In genomic region chr22:42991010-42991651, GRCh38 we compare ENCODE assay signal across 10 cellular contexts. TPM values are rescaled to one million over a fixed set of nuclear protein-coding genes. Genes with fewer than 3 reads are reported as not detected.
DNase-seq lines count a peak whose midpoint lies in the region; ATAC-seq and TF ChIP-seq lines count a peak whose summit lies in the region.
"Had no signal": no experiment of that assay in that cellular context is flagged by ENCODE, and none has a peak within 500 bp of the region (broad histone marks: within the 10 kb centered on the region; RNA-seq: fewer than 3 reads in every experiment).

No MANE protein-coding gene starts in this region.

- H3F3A ChIP-seq in GM23338 (replicated peaks; ENCODE audit: low read depth) = peaks cover 6% of the 10 kb centered on the region; the same call in 1 of the 2 replicates

- H3K27ac ChIP-seq in GM23338 (ENCODE audit: low read depth) = no peak overlapping the region
- peak overlapping the region; percentile 38 to 91 (median 64) for H3K27ac ChIP-seq in gastroesophageal sphincter

- TF ChIP-seq POLR2A in gastroesophageal sphincter (IDR thresholded peaks at IDR 0.05) = no peak

- no peak overlapping the region for H3K27ac Mint-ChIP-seq in GM23338
- H3K27ac Mint-ChIP-seq in stimulated activated memory B cell treated with anti-CD40 and anti-IgM and Interleukin-4, amounts not matched to agents 10 μg/mL and 1 μg/mL and 100 μg/mL, for 72 hours = peak overlapping the region; percentile 14
- H3K27ac Mint-ChIP-seq: natural killer cell treated with Interleukin-12 subunit alpha and Interleukin-12 subunit beta and Interleukin-15 and Interleukin-18, amount 100 ng/mL, for 72 hours had no signal

- H3K4me1 Mint-ChIP-seq in GM23338 = peaks cover 36% of the 10 kb centered on the region
- H3K4me1 Mint-ChIP-seq in stimulated activated memory B cell treated with anti-CD40 and anti-IgM and Interleukin-4, amounts not matched to agents 10 μg/mL and 1 μg/mL and 100 μg/mL, for 72 hours = peaks cover 57% of the 10 kb centered on the region

- H3K9me3 ChIP-seq in gastroesophageal sphincter = no peaks in the 10 kb centered on the region

- H3K4me1 ChIP-seq in GM23338 (ENCODE audit: insufficient read depth) = peaks cover 34% of the 10 kb centered on the region
- peaks cover 5 to 92% (median 42%) of the 10 kb centered on the region in 3 donors for H3K4me1 ChIP-seq in gastroesophageal sphincter

- ATAC-seq in GM23338 = peak; percentile 35
- peak; percentile 67 for ATAC-seq in SK-N-SH treated with all-trans-retinoic acid at 6 μM for 48 hours
- no peak for ATAC-seq in gastroesophageal sphincter
- ATAC-seq in stimulated activated memory B cell treated with anti-CD40 and anti-IgM and Interleukin-4, amounts not matched to agents 10 μg/mL and 1 μg/mL and 100 μg/mL, for 72 hours = peak; percentile 27

- H4K20me1 ChIP-seq in GM23338 (replicated peaks; ENCODE audit: insufficient read depth) = peaks cover 56% of the 10 kb centered on the region

- TF ChIP-seq CTCF in GM23338 (conservative IDR thresholded peaks at IDR 0.05; ENCODE audit: low read depth in 2 of 2) (no peak), gastroesophageal sphincter (IDR thresholded peaks at IDR 0.05) (no peak)

- no peak for DNase-seq in GM23338 (ENCODE audit: low spot score)
- no peak for DNase-seq in cerebellar nuclear complex (lab: John Stamatoyannopoulos, UW)
- DNase-seq in T-helper 9 cell = no peak
- no peak for DNase-seq in pons (ENCODE audit: low spot score)
- DNase-seq in NK-92 treated with Interleukin-12 subunit alpha and Interleukin-12 subunit beta, amount 100 ng/mL, for 24 hours (lab: John Stamatoyannopoulos, UW) = no peak
- DNase-seq: activated effector memory CD4-positive, alpha-beta T cell treated with anti-CD3 and anti-CD28 coated beads, Interleukin-2, amount 50 U/mL, for 16 hours had no signal

- H3K4me3 ChIP-seq in GM23338 = no peak overlapping the region
- H3K4me3 ChIP-seq in gastroesophageal sphincter = no peak overlapping the region

- H3K36me3 ChIP-seq in GM23338 (ENCODE audit: insufficient read depth) = no peaks in the 10 kb centered on the region
- no peaks in the 10 kb centered on the region for H3K36me3 ChIP-seq in gastroesophageal sphincter

- H3K27me3 Mint-ChIP-seq in GM23338 (ENCODE audit: insufficient read depth, low read depth, poor library complexity) = peaks cover 2% of the 10 kb centered on the region
- no peaks in the 10 kb centered on the region for H3K27me3 Mint-ChIP-seq in stimulated activated memory B cell treated with anti-CD40 and anti-IgM and Interleukin-4, amounts not matched to agents 10 μg/mL and 1 μg/mL and 100 μg/mL, for 72 hours
- H3K27me3 Mint-ChIP-seq: natural killer cell treated with Interleukin-12 subunit alpha and Interleukin-12 subunit beta and Interleukin-15 and Interleukin-18, amount 100 ng/mL, for 72 hours had no signal

- no peak overlapping the region for H2AFZ ChIP-seq in GM23338

- no peaks in the 10 kb centered on the region for H3K9me3 Mint-ChIP-seq in GM23338
- H3K9me3 Mint-ChIP-seq in stimulated activated memory B cell treated with anti-CD40 and anti-IgM and Interleukin-4, amounts not matched to agents 10 μg/mL and 1 μg/mL and 100 μg/mL, for 72 hours = no peaks in the 10 kb centered on the region
- H3K9me3 Mint-ChIP-seq: natural killer cell treated with Interleukin-12 subunit alpha and Interleukin-12 subunit beta and Interleukin-15 and Interleukin-18, amount 100 ng/mL, for 72 hours had no signal

- 20 to 52% methylated on average over 1 to 5 of the region's 5 CpGs for WGBS in gastroesophageal sphincter (ENCODE audit: low coverage in 1 of 2), 2 donors

- H3K4me3 Mint-ChIP-seq in GM23338 = no peak overlapping the region
- H3K4me3 Mint-ChIP-seq in stimulated activated memory B cell treated with anti-CD40 and anti-IgM and Interleukin-4, amounts not matched to agents 10 μg/mL and 1 μg/mL and 100 μg/mL, for 72 hours = no peak overlapping the region
- H3K4me3 Mint-ChIP-seq: natural killer cell treated with Interleukin-12 subunit alpha and Interleukin-12 subunit beta and Interleukin-15 and Interleukin-18, amount 100 ng/mL, for 72 hours had no signal

- H3K27me3 ChIP-seq in GM23338 (ENCODE audit: insufficient read depth) = no peaks in the 10 kb centered on the region
- no peaks in the 10 kb centered on the region for H3K27me3 ChIP-seq in gastroesophageal sphincter

- H3K36me3 Mint-ChIP-seq in GM23338 (ENCODE audit: low read depth) = peaks cover 8% of the 10 kb centered on the region; the same call in 2 of the 3 replicates
- H3K36me3 Mint-ChIP-seq in stimulated activated memory B cell treated with anti-CD40 and anti-IgM and Interleukin-4, amounts not matched to agents 10 μg/mL and 1 μg/mL and 100 μg/mL, for 72 hours = peaks cover 7% of the 10 kb centered on the region
- H3K36me3 Mint-ChIP-seq: natural killer cell treated with Interleukin-12 subunit alpha and Interleukin-12 subunit beta and Interleukin-15 and Interleukin-18, amount 100 ng/mL, for 72 hours had no signal

- TF ChIP-seq EP300 in gastroesophageal sphincter (IDR thresholded peaks at IDR 0.05) = no peak

- no peak overlapping the region for H3K4me2 ChIP-seq in GM23338

- H3K79me2 ChIP-seq in GM23338 (replicated peaks; ENCODE audit: insufficient read depth) = peaks cover 100% of the 10 kb centered on the region

- H3K9me2 ChIP-seq in GM23338 (ENCODE audit: insufficient read depth) = no peaks in the 10 kb centered on the region

TF ChIP-seq in GM23338, 12 proteins besides CTCF, POLR2A, EP300 and RAD21 (continues in another document):
- TF ChIP-seq POLR2AphosphoS5 (IDR thresholded peaks at IDR 0.05; ENCODE audit: low read depth) = no peak
- no peak for TF ChIP-seq EZH2phosphoT487 (IDR thresholded peaks at IDR 0.05; ENCODE audit: unreplicated experiment)
- TF ChIP-seq EZH2 (IDR thresholded peaks at IDR 0.05; ENCODE audit: low read depth, unreplicated experiment) = no peak
- no peak for TF ChIP-seq ZNF331 (CRISPR knock-in tag; IDR thresholded peaks at IDR 0.05; ENCODE audit: low read depth)
- TF ChIP-seq JUNB (IDR thresholded peaks at IDR 0.05; ENCODE audit: unreplicated experiment) = no peak
- no peak for TF ChIP-seq ZNF114 (CRISPR knock-in tag; IDR thresholded peaks at IDR 0.05)

TF ChIP-seq in SK-N-SH treated with all-trans-retinoic acid at 6 μM for 48 hours, 23 proteins besides CTCF, POLR2A, EP300 and RAD21:
- TF ChIP-seq SNAI2 (CRISPR knock-in tag; IDR thresholded peaks at IDR 0.05) (no peak), CSRNP3 (CRISPR knock-in tag; IDR thresholded peaks at IDR 0.05) (no peak), TOX (CRISPR knock-in tag; IDR thresholded peaks at IDR 0.05; ENCODE audit: borderline replicate concordance) (no peak), ESRRG (CRISPR knock-in tag; IDR thresholded peaks at IDR 0.05) (no peak)
- TF ChIP-seq, protein P1, sequence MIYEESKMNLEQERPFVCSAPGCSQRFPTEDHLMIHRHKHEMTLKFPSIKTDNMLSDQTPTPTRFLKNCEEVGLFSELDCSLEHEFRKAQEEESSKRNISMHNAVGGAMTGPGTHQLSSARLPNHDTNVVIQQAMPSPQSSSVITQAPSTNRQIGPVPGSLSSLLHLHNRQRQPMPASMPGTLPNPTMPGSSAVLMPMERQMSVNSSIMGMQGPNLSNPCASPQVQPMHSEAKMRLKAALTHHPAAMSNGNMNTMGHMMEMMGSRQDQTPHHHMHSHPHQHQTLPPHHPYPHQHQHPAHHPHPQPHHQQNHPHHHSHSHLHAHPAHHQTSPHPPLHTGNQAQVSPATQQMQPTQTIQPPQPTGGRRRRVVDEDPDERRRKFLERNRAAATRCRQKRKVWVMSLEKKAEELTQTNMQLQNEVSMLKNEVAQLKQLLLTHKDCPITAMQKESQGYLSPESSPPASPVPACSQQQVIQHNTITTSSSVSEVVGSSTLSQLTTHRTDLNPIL (CRISPR knock-in tag; IDR thresholded peaks at IDR 0.05; ENCODE audit: low read depth) = no peak
TF ChIP-seq in SK-N-SH treated with all-trans-retinoic acid at 6 μM for 48 hours: peak in this region for 0.

RNA-seq across cellular contexts. Expression of gene PACSIN2, which starts 23.8 kb away (rescaled TPM):
- 47.0 and 57.3 TPM in 2 replicates for total RNA-seq in GM23338 (2014; rRNA removed; shearing (Covaris generic))
- polyA plus RNA-seq in GM23338 (2016; fragmentation: Nextera tagmentation; extraction: Ambion mirVana) = 23.5 and 24.6 TPM in 2 replicates
- total RNA-seq in gastroesophageal sphincter = 100 to 1,000 TPM in 2 of 4 donors, 10 to 100 TPM in 2; 73.1 to 171 (median 107) TPM
